18 cellular contexts compared by ENCODE assay signal in genomic region chr1:205276334-205277065, GRCh38. TPM values are rescaled to one million over a fixed set of nuclear protein-coding genes. Genes with fewer than 3 reads are reported as not detected.
DNase-seq lines count a peak whose midpoint lies in the region; ATAC-seq and TF ChIP-seq lines count a peak whose summit lies in the region.
"Had no signal": no experiment of that assay in that cellular context is flagged by ENCODE, and none has a peak within 500 bp of the region (broad histone marks: within the 10 kb centered on the region; RNA-seq: fewer than 3 reads in every experiment).

No MANE protein-coding gene starts in this region.

- no peaks in the 10 kb centered on the region for H3F3A ChIP-seq in OCI-LY1 (ENCODE audit: insufficient read depth, low read length)

- no peaks in the 10 kb centered on the region for H3K79me1 ChIP-seq in mesendoderm (ENCODE audit: low read length)

- no peaks in the 10 kb centered on the region for H3K79me2 ChIP-seq in OCI-LY1 (ENCODE audit: insufficient read depth, low read length)
- H3K79me2 ChIP-seq in mesendoderm (ENCODE audit: control insufficient read depth, insufficient read depth, low read length) = no peaks in the 10 kb centered on the region

- no peak overlapping the region for H4K5ac ChIP-seq in mesendoderm (ENCODE audit: low read length)

- no peak overlapping the region for H3K27ac Mint-ChIP-seq in activated CD8-positive, alpha-beta memory T cell treated with anti-CD3 and anti-CD28 coated beads, Interleukin-2, amount 10 ng/mL, durations not matched to agents 7 days and 5 days
- H3K27ac Mint-ChIP-seq: activated CD4-positive, alpha-beta T cell treated with anti-CD3 and anti-CD28 coated beads for 36 hours had no signal

- no peak overlapping the region for H3K4me3 Mint-ChIP-seq in activated CD8-positive, alpha-beta memory T cell treated with anti-CD3 and anti-CD28 coated beads, Interleukin-2, amount 10 ng/mL, durations not matched to agents 7 days and 5 days
- H3K4me3 Mint-ChIP-seq: activated CD4-positive, alpha-beta T cell treated with anti-CD3 and anti-CD28 coated beads for 36 hours had no signal

- WGBS in mesendoderm (ENCODE audit: extremely low coverage, insufficient coverage, low lambda C conversion rate) = no CpG with 5 or more reads among the region's 13 CpGs
- 68 to 75% methylated on average over 6 to 11 of the region's 13 CpGs for WGBS in upper lobe of left lung, 2 donors

- H3K18ac ChIP-seq in mesendoderm (ENCODE audit: low read length) = no peak overlapping the region

- peaks cover 24% of the 10 kb centered on the region for H3K4me1 Mint-ChIP-seq in activated CD8-positive, alpha-beta memory T cell treated with anti-CD3 and anti-CD28 coated beads, Interleukin-2, amount 10 ng/mL, durations not matched to agents 7 days and 5 days

- H3K9me3 ChIP-seq in OCI-LY1 (ENCODE audit: low read length) (no peaks in the 10 kb centered on the region), upper lobe of left lung (no peaks in the 10 kb centered on the region)
- H3K9me3 ChIP-seq: heart left ventricle, MG63, right lobe of liver, stomach had no signal

- H3K4me1 ChIP-seq in OCI-LY1 (ENCODE audit: insufficient read depth, low read length, severe bottlenecking) (peaks cover 52% of the 10 kb centered on the region), mesendoderm (ENCODE audit: control insufficient read depth, low read depth, low read length) (no peaks in the 10 kb centered on the region), upper lobe of left lung (peaks cover 15 to 32% (median 23%) of the 10 kb centered on the region in 4 donors)
- H3K4me1 ChIP-seq: right lobe of liver had no signal

- H2AK5ac ChIP-seq in mesendoderm (ENCODE audit: low read length) = peak overlapping the region; percentile 22

- no peak for ATAC-seq in GM18505 (IDR thresholded peaks at IDR 0.05; ENCODE audit: unreplicated experiment)
- ATAC-seq in activated CD8-positive, alpha-beta memory T cell treated with anti-CD3 and anti-CD28 coated beads, Interleukin-2, amount 10 ng/mL, durations not matched to agents 7 days and 5 days = no peak
- no peak for ATAC-seq in upper lobe of left lung (ENCODE audit: low FRiP score in 2 of 2)
- ATAC-seq: activated CD4-positive, alpha-beta T cell treated with anti-CD3 and anti-CD28 coated beads for 36 hours; heart left ventricle; right lobe of liver had no signal

- H3K27ac ChIP-seq in OCI-LY1 (ENCODE audit: low read depth, low read length, poor library complexity, severe bottlenecking) (peak overlapping the region; percentile 94), cingulate gyrus (ENCODE audit: low read depth, low read length) (peak overlapping the region; percentile 54), mesendoderm (ENCODE audit: low read depth, low read length) (no peak overlapping the region), upper lobe of left lung (no peak overlapping the region)
- H3K27ac ChIP-seq: heart left ventricle, right lobe of liver, SK-N-MC had no signal

- H3K4me2 ChIP-seq in OCI-LY1 (ENCODE audit: low read length) = peak overlapping the region; percentile 7; the same call in 1 of the 2 replicates
- H3K4me2 ChIP-seq in mesendoderm (ENCODE audit: low read length) = no peak overlapping the region

- H4K20me1 ChIP-seq in OCI-LY1 (ENCODE audit: insufficient read depth, low read length) = no peaks in the 10 kb centered on the region

- no peak overlapping the region for H3K56ac ChIP-seq in mesendoderm (ENCODE audit: low read length)

- no peaks in the 10 kb centered on the region for H3K27me3 ChIP-seq in OCI-LY1 (ENCODE audit: insufficient read depth, low read length)
- no peaks in the 10 kb centered on the region for H3K27me3 ChIP-seq in mesendoderm (ENCODE audit: insufficient read depth, low read length, poor library complexity)
- no peaks in the 10 kb centered on the region for H3K27me3 ChIP-seq in upper lobe of left lung
- H3K27me3 ChIP-seq: heart left ventricle, MG63, right lobe of liver, stomach had no signal

- no peak overlapping the region for H3K23ac ChIP-seq in mesendoderm (ENCODE audit: low read length)

- peaks cover 15% of the 10 kb centered on the region for H3K27me3 Mint-ChIP-seq in activated CD8-positive, alpha-beta memory T cell treated with anti-CD3 and anti-CD28 coated beads, Interleukin-2, amount 10 ng/mL, durations not matched to agents 7 days and 5 days
- H3K27me3 Mint-ChIP-seq: activated CD4-positive, alpha-beta T cell treated with anti-CD3 and anti-CD28 coated beads for 36 hours had no signal

- H2AFZ ChIP-seq in OCI-LY1 (ENCODE audit: low read length) = no peak overlapping the region

- TF ChIP-seq CTCF in OCI-LY1 (IDR thresholded peaks at IDR 0.05; ENCODE audit: low read length) (no peak), upper lobe of left lung (IDR thresholded peaks at IDR 0.05) (no peak)

- H2BK120ac ChIP-seq in mesendoderm (ENCODE audit: low read depth, low read length) = no peak overlapping the region

- H4K8ac ChIP-seq in mesendoderm (ENCODE audit: low read depth, low read length) = no peak overlapping the region

- H3K36me3 Mint-ChIP-seq in activated CD8-positive, alpha-beta memory T cell treated with anti-CD3 and anti-CD28 coated beads, Interleukin-2, amount 10 ng/mL, durations not matched to agents 7 days and 5 days = no peaks in the 10 kb centered on the region

- H3K36me3 ChIP-seq in OCI-LY1 (ENCODE audit: insufficient read depth, low read length) (no peaks in the 10 kb centered on the region), mesendoderm (ENCODE audit: control insufficient read depth, insufficient read depth, low read length) (no peaks in the 10 kb centered on the region), upper lobe of left lung (peaks cover 0 to 7% (median 0%) of the 10 kb centered on the region in 4 donors)
- H3K36me3 ChIP-seq: heart left ventricle, MG63, right lobe of liver had no signal

- H3K9ac ChIP-seq in OCI-LY1 (ENCODE audit: low read length) (peak overlapping the region; percentile 12; the same call in 1 of the 2 replicates), mesendoderm (ENCODE audit: low read length) (no peak overlapping the region)

- no peak for TF ChIP-seq POLR2A in GM18505 (IDR thresholded peaks at IDR 0.05; ENCODE audit: borderline replicate concordance, extremely low read depth, insufficient read depth, insufficient read length)
- TF ChIP-seq POLR2A in upper lobe of left lung (IDR thresholded peaks at IDR 0.05) = no peak

- DNase-seq in A172 (ENCODE audit: low spot score) = peak; percentile 53
- DNase-seq in mesendoderm = no peak
- DNase-seq in SKM-1 treated with dmso at 0.1 percent for 144 hours (lab: John Stamatoyannopoulos, UW; ENCODE audit: unreplicated experiment) = no peak
- DNase-seq in activated CD8-positive, alpha-beta memory T cell treated with anti-CD3 and anti-CD28 coated beads, Interleukin-2, amount 10 ng/mL, durations not matched to agents 7 days and 5 days = no peak
- DNase-seq in upper lobe of left lung = no peak
- DNase-seq: activated CD4-positive, alpha-beta T cell treated with anti-CD3 and anti-CD28 coated beads for 36 hours; activated naive CD4-positive, alpha-beta T cell; erythroblast; heart left ventricle; MG63; NCI-H187 treated with DMSO at 0.1 percent for 48 hours; right lobe of liver; stomach; T1000 had no signal

- TF ChIP-seq EP300 in upper lobe of left lung (IDR thresholded peaks at IDR 0.05) = no peak

- H3K9me2 ChIP-seq in OCI-LY1 (ENCODE audit: low read depth, low read length) = no peaks in the 10 kb centered on the region

- H3K4me3 ChIP-seq in OCI-LY1 (ENCODE audit: low read depth, low read length, poor library complexity, severe bottlenecking) (no peak overlapping the region), mesendoderm (ENCODE audit: low read length) (no peak overlapping the region), upper lobe of left lung (no peak overlapping the region)
- H3K4me3 ChIP-seq: heart left ventricle, MG63, right lobe of liver, SK-N-MC, stomach had no signal

- H3K9me3 Mint-ChIP-seq in activated CD8-positive, alpha-beta memory T cell treated with anti-CD3 and anti-CD28 coated beads, Interleukin-2, amount 10 ng/mL, durations not matched to agents 7 days and 5 days (ENCODE audit: low read depth) = no peaks in the 10 kb centered on the region

- H3K4ac ChIP-seq in mesendoderm (ENCODE audit: low read depth, low read length) = peak overlapping the region; percentile 37

- CTCF ChIA-PET in activated CD8-positive, alpha-beta memory T cell treated with anti-CD3 and anti-CD28 coated beads, Interleukin-2, amount 10 ng/mL, durations not matched to agents 7 days and 5 days (lab: Charles Lee) = interaction anchor here (0.9 to 22.0 kb wide), 8 partner anchors 9 to 211 kb away, joined by 3 to 1096 read pairs (median 5); partner anchors contain the start of gene NUAK2

- no peak overlapping the region for H2BK5ac ChIP-seq in mesendoderm (ENCODE audit: low read length)

- no peak overlapping the region for H2BK15ac ChIP-seq in mesendoderm (replicated peaks; ENCODE audit: low read depth)

RNA-seq across cellular contexts. Expression of gene NUAK2, which starts 45.0 kb away (rescaled TPM):
- total RNA-seq in A172 (2014; rRNA removed; shearing (Covaris generic)) = 16.3 and 18.4 TPM in 2 replicates
- 11.0 TPM for polyA plus RNA-seq in mesendoderm (2013, experiment 1 of 2)
- polyA plus RNA-seq in mesendoderm (2013, experiment 2 of 2) = 11.3 TPM
- total RNA-seq in activated CD8-positive, alpha-beta memory T cell treated with anti-CD3 and anti-CD28 coated beads, Interleukin-2, amount 10 ng/mL, durations not matched to agents 7 days and 5 days = 1 to 10 TPM; 1.9 to 6.0 TPM
- total RNA-seq in upper lobe of left lung = 10 to 100 TPM in 3 of 6 donors, 1 to 10 TPM in 3; 8.5 to 14.7 (median 10.3) TPM

RNA-seq across cellular contexts. Expression of gene TMCC2, which starts 48.8 kb away (rescaled TPM):
- total RNA-seq in A172 (2014; rRNA removed; shearing (Covaris generic)) = 8.1 and 11.9 TPM in 2 replicates
- 3.2 TPM for polyA plus RNA-seq in mesendoderm (2013, experiment 1 of 2)
- polyA plus RNA-seq in mesendoderm (2013, experiment 2 of 2) = 3.2 TPM
- total RNA-seq in activated CD8-positive, alpha-beta memory T cell treated with anti-CD3 and anti-CD28 coated beads, Interleukin-2, amount 10 ng/mL, durations not matched to agents 7 days and 5 days = 1 to 10 TPM; 2.6 to 5.3 TPM
- 1 to 10 TPM; 1.3 to 7.2 (median 3.8) TPM for total RNA-seq in upper lobe of left lung

Comparison
In these comparisons a context has a peak if more than half of its experiments do, and no peak if none do; other contexts are left out.
1. H3K27ac ChIP-seq: peak in OCI-LY1 (single experiment) and cingulate gyrus (single experiment); none in mesendoderm (single experiment) and upper lobe of left lung (0 of 4).